Comparison of ENCODE assay signal across 8 cellular contexts in genomic region chrX:107205770-107206696, GRCh38. TPM values are rescaled to one million over a fixed set of nuclear protein-coding genes. Genes with fewer than 3 reads are reported as not detected.
A peak's percentile ranks its signal among the peaks of the same experiment; 100 is the strongest.
DNase-seq lines count a peak whose midpoint lies in the region; FAIRE-seq and TF ChIP-seq lines count a peak whose summit lies in the region.

DNAAF6 (plus strand) TSS chrX:107206611; CDS start chrX:107212876, 6,265 bp downstream.
NUP62CL (minus strand) TSS chrX:107206433; CDS start chrX:107175146, 31,287 bp downstream.

- H3K27ac ChIP-seq in iPS-18a (ENCODE audit: low read length): no peak within 1 kb of the TSS
- no peak within 1 kb of the TSS for H3K27ac ChIP-seq in small intestine (ENCODE audit: low read depth in 1 of 2, low read length in 1 of 2)

- no peaks in the 10 kb centered on the region for H3K36me3 ChIP-seq in iPS-18a (ENCODE audit: control insufficient read depth, low read depth, low read length)
- no peaks in the 10 kb centered on the region for H3K36me3 ChIP-seq in small intestine (ENCODE audit: control insufficient read depth in 2 of 2, insufficient read depth in 2 of 2, low read length in 2 of 2)

- CTCF ChIA-PET in HEK293T (lab: Yijun Ruan, JAX): interaction anchor here (0.7 kb wide), 1 partner anchor 37 kb away, joined by 4 read pairs; no protein-coding TSS in a partner anchor

- H3K27me3 ChIP-seq in iPS-18a (ENCODE audit: control insufficient read depth, insufficient read depth, low read length) (peaks cover 6% of the 10 kb centered on the region), small intestine (ENCODE audit: control insufficient read depth in 2 of 2, insufficient read depth in 2 of 2, low read length in 2 of 2) (no peaks in the 10 kb centered on the region)

- POLR2A ChIA-PET in HEK293T (lab: Yijun Ruan, JAX): interaction anchor here (0.5 to 1.3 kb wide), 6 partner anchors 8 to 91 kb away, joined by 3 to 5 read pairs (median 4); partner anchors contain the start of gene RBM41

- FAIRE-seq in small intestine (lab: Jason Lieb, UNC): no peak

- H3K4me3 ChIP-seq in iPS-18a (ENCODE audit: low read length): peak within 1 kb of the TSS; percentile 78
- H3K4me3 ChIP-seq in small intestine (ENCODE audit: low read depth in 1 of 2, low read length in 2 of 2): peak within 1 kb of the TSS; percentile 29 to 45

- H3K9me3 ChIP-seq in iPS-18a (ENCODE audit: control insufficient read depth, low read depth, low read length) (no peaks in the 10 kb centered on the region), small intestine (ENCODE audit: control insufficient read depth, low read depth) (no peaks in the 10 kb centered on the region)

- peak; percentile 31 for DNase-seq in EL
- DNase-seq in HEK293T (ENCODE audit: extremely low spot score): peak; percentile 88
- peak; percentile 1 for DNase-seq in NAMALWA (ENCODE audit: low spot score)
- peak; percentile 52 for DNase-seq in T-helper 22 cell (ENCODE audit: low read depth)
- peak; percentile 53 for DNase-seq in astrocyte of the hippocampus (ENCODE audit: low read depth, low spot score)
- peak; percentile 58 for DNase-seq in small intestine
- DNase-seq in SHP77 treated with DMSO at 0.1 percent for 48 hours (lab: John Stamatoyannopoulos, UW): no peak

- 1 to 38% (median 15%) methylated on average over 62 to 66 of the region's 66 CpGs for WGBS in small intestine, 3 donors

- peak within 1 kb of the TSS; percentile 64 for H3K9ac ChIP-seq in iPS-18a (ENCODE audit: low read length)

- H3K4me1 ChIP-seq in iPS-18a (ENCODE audit: control insufficient read depth, low read depth, low read length) (peaks cover 12% of the 10 kb centered on the region), small intestine (ENCODE audit: control insufficient read depth in 2 of 2, insufficient read depth in 1 of 2, low read depth in 1 of 2, low read length in 1 of 2) (no peaks in the 10 kb centered on the region)

TF ChIP-seq in HEK293T, 16 proteins besides CTCF, POLR2A, EP300 and RAD21:
- TF ChIP-seq PKNOX1 (IDR thresholded peaks at IDR 0.05) (no peak), L3MBTL2 (conservative IDR thresholded peaks at IDR 0.05) (peak; percentile 88), FOXA1 (IDR thresholded peaks at IDR 0.05) (no peak), TARDBP (IDR thresholded peaks at IDR 0.05) (peak; percentile 66; the same call in 1 of the 2 replicates), ARNT (IDR thresholded peaks at IDR 0.05) (no peak), FOXM1 (IDR thresholded peaks at IDR 0.05; ENCODE audit: borderline replicate concordance) (no peak)

RNA-seq across cellular contexts. Expression of gene DNAAF6, which starts in this region (rescaled TPM):
- polyA plus RNA-seq in small intestine: not detected

RNA-seq across cellular contexts. Expression of gene NUP62CL, which starts in this region (rescaled TPM):
- 1 to 10 TPM; 1.6 to 4.1 (median 2.7) TPM for polyA plus RNA-seq in small intestine
